Comparison of ENCODE assay signal across 8 cellular contexts in the genomic region with DNA sequence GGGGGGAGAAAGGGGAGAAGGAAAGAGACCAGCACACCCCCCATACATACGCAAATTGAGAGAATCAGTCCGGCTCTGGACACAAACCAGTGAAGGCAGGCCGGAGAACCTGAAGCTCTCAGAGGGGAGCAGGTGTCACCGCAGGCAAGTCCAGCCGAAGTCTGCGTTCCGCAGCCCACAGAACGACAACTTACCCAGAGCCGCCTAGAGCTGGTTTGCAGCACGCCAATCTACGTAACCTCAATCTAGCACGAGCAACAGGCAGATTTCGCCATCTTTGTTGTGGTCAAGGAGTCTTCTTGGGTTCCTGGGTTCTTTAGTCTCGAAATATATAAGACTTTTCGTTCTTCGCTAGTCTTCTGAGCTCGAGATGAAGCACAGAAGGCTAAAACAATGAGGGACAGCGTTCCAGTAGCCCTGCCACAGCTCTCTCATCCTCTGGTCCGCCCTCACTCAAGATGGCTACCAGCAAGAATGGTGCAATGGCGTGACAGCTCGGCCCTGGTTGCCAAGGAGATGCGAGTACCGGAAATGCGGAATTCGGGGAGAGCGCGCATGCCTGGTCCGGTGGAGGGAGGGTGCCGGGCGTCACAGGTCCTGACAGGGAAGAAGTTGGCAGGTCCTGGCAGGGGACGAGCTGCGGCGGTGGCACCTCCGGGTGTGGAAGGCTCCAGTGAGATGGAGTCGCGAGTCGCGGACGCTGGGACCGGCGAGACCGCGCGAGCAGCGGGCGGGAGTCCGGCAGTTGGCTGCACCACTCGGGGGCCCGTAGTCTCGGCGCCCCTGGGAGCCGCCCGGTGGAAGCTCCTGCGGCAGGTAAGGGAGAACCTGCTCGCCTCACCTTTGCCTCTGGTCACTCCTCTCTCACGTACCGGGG. TPM values are rescaled to one million over a fixed set of nuclear protein-coding genes. Genes with fewer than 3 reads are reported as not detected.
A peak's percentile ranks its signal among the peaks of the same experiment; 100 is the strongest.
DNase-seq lines count a peak whose midpoint lies in the region; ATAC-seq and TF ChIP-seq lines count a peak whose summit lies in the region.

TSS of gene CAMKMT (plus strand) at position 618 of the 877 bp plus-strand sequence.
TSS of gene PREPL (minus strand) at position 165 of the 877 bp plus-strand sequence. CDS start 15,152 bp downstream, outside the sequence.

- H3K4me1 Mint-ChIP-seq in activated naive CD4-positive, alpha-beta T cell treated with anti-CD3 and anti-CD28 coated beads for 36 hours (ENCODE audit: low read depth) = peaks cover 42% of the 10 kb centered on the region

- peak within 1 kb of the TSS; percentile 99 for H3K27ac Mint-ChIP-seq in activated naive CD4-positive, alpha-beta T cell treated with anti-CD3 and anti-CD28 coated beads for 36 hours

- H3K4me1 ChIP-seq in gastroesophageal sphincter (peaks cover 2 to 46% (median 3%) of the 10 kb centered on the region in 3 donors), neutrophil (ENCODE audit: control insufficient read depth in 1 of 2, insufficient read depth in 1 of 2, low read depth in 1 of 2, low read length in 1 of 2) (peaks cover 20 to 21% of the 10 kb centered on the region in 2 experiments)

- 0 to 1% methylated on average over 12 to 20 of the region's 57 CpGs for WGBS in gastroesophageal sphincter (ENCODE audit: low coverage in 1 of 2), 2 donors

- H3K27me3 ChIP-seq in gastroesophageal sphincter (no peaks in the 10 kb centered on the region), neutrophil (no peaks in the 10 kb centered on the region)

- intact Hi-C loops in activated naive CD4-positive, alpha-beta T cell treated with anti-CD3 and anti-CD28 coated beads for 36 hours (cut with micrococcal nuclease) = loop anchor here (1.0 to 10.0 kb wide), 8 partner anchors 11 to 1206 kb away; partner anchors contain the start of genes PLEKHH2 and PPM1B

- peak within 1 kb of the TSS; percentile 80 for H3K4me3 ChIP-seq in HFF-Myc (replicated peaks; ENCODE audit: low read depth, low read length)
- peak within 1 kb of the TSS; percentile 73 to 74 for H3K4me3 ChIP-seq in gastroesophageal sphincter
- peak within 1 kb of the TSS; percentile 77 to 92 for H3K4me3 ChIP-seq in neutrophil (ENCODE audit: low read depth in 1 of 2, low read length in 1 of 2)

- H3K9me3 ChIP-seq in gastroesophageal sphincter (no peaks in the 10 kb centered on the region), neutrophil (no peaks in the 10 kb centered on the region)

- H3K36me3 ChIP-seq in gastroesophageal sphincter (no peaks in the 10 kb centered on the region), neutrophil (peaks cover 4% of the 10 kb centered on the region)

- H3K4me3 Mint-ChIP-seq in activated naive CD4-positive, alpha-beta T cell treated with anti-CD3 and anti-CD28 coated beads for 36 hours = peak within 1 kb of the TSS; percentile 97

- TF ChIP-seq EP300 in gastroesophageal sphincter (IDR thresholded peaks at IDR 0.05) = no peak

- H3K36me3 Mint-ChIP-seq in activated naive CD4-positive, alpha-beta T cell treated with anti-CD3 and anti-CD28 coated beads for 36 hours (ENCODE audit: low read depth) = peaks cover 9% of the 10 kb centered on the region

- H3K27ac ChIP-seq in gastroesophageal sphincter = peak within 1 kb of the TSS; percentile 76 to 96 (median 90)
- peak within 1 kb of the TSS; percentile 97 for H3K27ac ChIP-seq in neutrophil
- H3K27ac ChIP-seq in substantia nigra (ENCODE audit: low read depth, low read length, poor library complexity, severe bottlenecking) = peak within 1 kb of the TSS; percentile 99

- peak; percentile 99 for ATAC-seq in gastroesophageal sphincter

- DNase-seq in GM04503 (ENCODE audit: low read depth) = peak; percentile 81
- DNase-seq in HFF-Myc (ENCODE audit: extremely low read depth, low read depth) = peak; percentile 96
- DNase-seq in NAMALWA (ENCODE audit: low spot score) = peak; percentile 98
- DNase-seq in SK-N-DZ (ENCODE audit: low spot score) = peak; percentile 97
- DNase-seq in activated naive CD4-positive, alpha-beta T cell treated with anti-CD3 and anti-CD28 coated beads for 36 hours = peak; percentile 99
- DNase-seq in substantia nigra (lab: John Stamatoyannopoulos, UW) = peak; percentile 86 to 98 (median 95)

- H3K27me3 Mint-ChIP-seq in activated naive CD4-positive, alpha-beta T cell treated with anti-CD3 and anti-CD28 coated beads for 36 hours (ENCODE audit: low read depth) = no peaks in the 10 kb centered on the region

- no peaks in the 10 kb centered on the region for H3K9me3 Mint-ChIP-seq in activated naive CD4-positive, alpha-beta T cell treated with anti-CD3 and anti-CD28 coated beads for 36 hours

- CTCF ChIA-PET in activated naive CD4-positive, alpha-beta T cell treated with anti-CD3 and anti-CD28 coated beads for 36 hours (lab: Charles Lee) = interaction anchor here (0.8 to 1.7 kb wide), 4 partner anchors 10 to 275 kb away, joined by 3 to 6 read pairs (median 4); no protein-coding TSS in a partner anchor

- TF ChIP-seq POLR2A in gastroesophageal sphincter (IDR thresholded peaks at IDR 0.05) = peak; percentile 59 to 66

- TF ChIP-seq CTCF in HFF-Myc (IDR thresholded peaks at IDR 0.05; ENCODE audit: low read depth, low read length, missing control alignments) (no peak), gastroesophageal sphincter (IDR thresholded peaks at IDR 0.05) (peak in 1 of 4 experiments; percentile 4), neutrophil (IDR thresholded peaks at IDR 0.05) (peak; percentile 4)

RNA-seq across cellular contexts. Expression of gene CAMKMT, which starts in this region (rescaled TPM):
- polyA plus RNA-seq in SK-N-DZ (2014; cell fraction: cytosol; rRNA removed) = 17.8 and 35.6 TPM in 2 replicates
- polyA plus RNA-seq in SK-N-DZ (2014; cell fraction: nucleus; rRNA removed) = 12.5 and 17.1 TPM in 2 replicates
- 10 to 100 TPM; 12.8 to 19.6 TPM for total RNA-seq in activated naive CD4-positive, alpha-beta T cell treated with anti-CD3 and anti-CD28 coated beads for 36 hours
- 10 to 100 TPM in 2 of 4 donors, 1 to 10 TPM in 2; 4.2 to 19.5 (median 11.0) TPM for total RNA-seq in gastroesophageal sphincter

RNA-seq across cellular contexts. Expression of gene PREPL, which starts in this region (rescaled TPM):
- polyA plus RNA-seq in SK-N-DZ (2014; cell fraction: cytosol; rRNA removed) = 52.5 and 54.4 TPM in 2 replicates
- 48.6 and 49.4 TPM in 2 replicates for polyA plus RNA-seq in SK-N-DZ (2014; cell fraction: nucleus; rRNA removed)
- total RNA-seq in activated naive CD4-positive, alpha-beta T cell treated with anti-CD3 and anti-CD28 coated beads for 36 hours = 10 to 100 TPM; 27.8 to 29.6 TPM
- 10 to 100 TPM; 38.4 to 63.7 (median 44.3) TPM for total RNA-seq in gastroesophageal sphincter

Comparison
In these comparisons a context has a peak if more than half of its experiments do, and no peak if none do; other contexts are left out.
1. Peak in every context shown above with its lines: DNase-seq, ATAC-seq, H3K4me3 ChIP-seq and H3K27ac ChIP-seq.